9 cellular contexts compared by ENCODE assay signal in genomic region chr7:76582848-76583631, GRCh38. TPM values are rescaled to one million over a fixed set of nuclear protein-coding genes. Genes with fewer than 3 reads are reported as not detected.
DNase-seq lines count a peak whose midpoint lies in the region; ATAC-seq, FAIRE-seq and TF ChIP-seq lines count a peak whose summit lies in the region.
"Not testable (repeated sequence)": the region's sequence is repeated elsewhere in the genome, so short reads cannot be mapped to it uniquely, and the experiment has no call there.
"Had no signal": no experiment of that assay in that cellular context is flagged by ENCODE, and none has a peak within 500 bp of the region (broad histone marks: within the 10 kb centered on the region; RNA-seq: fewer than 3 reads in every experiment).

No MANE protein-coding gene starts in this region.

- 3 to 7% methylated on average over 1 of the region's 2 CpGs for WGBS in pancreas, 2 donors
- WGBS in suprapubic skin, result 17% methylated on average over 2 of the region's 2 CpGs

- not testable (repeated sequence) for H3K36me3 ChIP-seq in MG63, pancreas, suprapubic skin

- H3K4me3 Mint-ChIP-seq in Calu3 (ENCODE audit: low read depth, unreplicated experiment), result peak overlapping the region; percentile 31
- peak overlapping the region; percentile 81 for H3K4me3 Mint-ChIP-seq in activated naive CD4-positive, alpha-beta T cell treated with anti-CD3 and anti-CD28 coated beads, Interleukin-2, amount 50 U/mL, for 24 hours
- not testable (repeated sequence) for H3K4me3 Mint-ChIP-seq in endothelial cell (ENCODE audit: unreplicated experiment)

- ATAC-seq in SK-N-SH treated with all-trans-retinoic acid at 6 μM for 48 hours (peak; percentile 99), pancreas (peak; percentile 97 to 99 (median 98))

- CTCF ChIA-PET in Calu3 (lab: Charles Lee), result not testable (repeated sequence)

- H3K36me3 Mint-ChIP-seq in Calu3 (ENCODE audit: insufficient read depth, unreplicated experiment); activated naive CD4-positive, alpha-beta T cell treated with anti-CD3 and anti-CD28 coated beads, Interleukin-2, amount 50 U/mL, for 24 hours; endothelial cell (ENCODE audit: low read depth, unreplicated experiment): not testable (repeated sequence)

- H3K27ac Mint-ChIP-seq in Calu3 (ENCODE audit: unreplicated experiment), result peak overlapping the region; percentile 54
- H3K27ac Mint-ChIP-seq in activated naive CD4-positive, alpha-beta T cell treated with anti-CD3 and anti-CD28 coated beads, Interleukin-2, amount 50 U/mL, for 24 hours, result peak overlapping the region; percentile 93
- peak overlapping the region; percentile 73 for H3K27ac Mint-ChIP-seq in endothelial cell (ENCODE audit: unreplicated experiment)

- peaks cover 40% of the 10 kb centered on the region for H3K4me1 Mint-ChIP-seq in Calu3 (ENCODE audit: low read depth, unreplicated experiment)
- peaks cover 75% of the 10 kb centered on the region for H3K4me1 Mint-ChIP-seq in activated naive CD4-positive, alpha-beta T cell treated with anti-CD3 and anti-CD28 coated beads, Interleukin-2, amount 50 U/mL, for 24 hours
- peaks cover 37% of the 10 kb centered on the region for H3K4me1 Mint-ChIP-seq in endothelial cell (ENCODE audit: unreplicated experiment)

- not testable (repeated sequence) for BruUV-seq in Calu3 (replicated peaks; lab: Mats Ljungman, UMichigan)

- H3K27me3 Mint-ChIP-seq in Calu3 (ENCODE audit: unreplicated experiment); activated naive CD4-positive, alpha-beta T cell treated with anti-CD3 and anti-CD28 coated beads, Interleukin-2, amount 50 U/mL, for 24 hours; endothelial cell (ENCODE audit: unreplicated experiment): not testable (repeated sequence)

- TF ChIP-seq POLR2A in suprapubic skin (IDR thresholded peaks at IDR 0.05), result not testable (repeated sequence)

- not testable (repeated sequence) for TF ChIP-seq CTCF in Calu3 (IDR thresholded peaks at IDR 0.05; ENCODE audit: unreplicated experiment); endothelial cell (IDR thresholded peaks at IDR 0.05; ENCODE audit: unreplicated experiment); pancreas (IDR thresholded peaks at IDR 0.05); suprapubic skin (IDR thresholded peaks at IDR 0.05)

- not testable (repeated sequence) for H3K9me3 ChIP-seq in MG63, pancreas, suprapubic skin

- H3K27ac ChIP-seq in pancreas (peak overlapping the region in 1 of 4 donors; percentile 44), suprapubic skin (peak overlapping the region; percentile 72)

- not testable (repeated sequence) for H3K27me3 ChIP-seq in MG63, pancreas, suprapubic skin

- DNase-seq in Calu3 (peak; percentile 67), MG63 (peak; percentile 93), islet precursor cell (peak; percentile 65), pancreas (peak in 4 of 6 donors; percentile 71 to 75 (median 72)), suprapubic skin (ENCODE audit: low spot score in 2 of 2) (peak in 1 of 2 donors; percentile 85)
- DNase-seq in endothelial cell (ENCODE audit: low spot score), result not testable (repeated sequence)

- TF ChIP-seq EP300 in suprapubic skin (IDR thresholded peaks at IDR 0.05), result not testable (repeated sequence)

- intact Hi-C loops in Calu3 (cut with micrococcal nuclease; ENCODE audit: unreplicated experiment); pancreas (cut with DNase I): not testable (repeated sequence)

- H3K4me3 ChIP-seq in MG63, pancreas, suprapubic skin: not testable (repeated sequence)

- peaks cover 5 to 24% (median 5%) of the 10 kb centered on the region in 3 donors for H3K4me1 ChIP-seq in pancreas
- peaks cover 24% of the 10 kb centered on the region for H3K4me1 ChIP-seq in suprapubic skin

- not testable (repeated sequence) for H3K9me3 Mint-ChIP-seq in Calu3 (ENCODE audit: low read depth, unreplicated experiment); activated naive CD4-positive, alpha-beta T cell treated with anti-CD3 and anti-CD28 coated beads, Interleukin-2, amount 50 U/mL, for 24 hours; endothelial cell (ENCODE audit: unreplicated experiment)

- FAIRE-seq in pancreas (lab: Jason Lieb, UNC), result peak; percentile 93

RNA-seq across cellular contexts. Expression of gene SPDYE16, which starts 39.9 kb away (rescaled TPM):
- total RNA-seq in Calu3 (2022) (not detected in 2 replicates), endothelial cell (ENCODE audit: unreplicated experiment) (not detected), pancreas (under 1 TPM in 5 of 6 donors, not detected in 1; 0.09 to 0.67 (median 0.37) TPM), suprapubic skin (1 to 10 TPM in 1 of 4 donors, not detected in 3; 3.6 TPM)
- total RNA-seq in MG63 (2014; rRNA removed; shearing (Covaris generic); ENCODE audit: low replicate concordance), result not detected in 2 replicates
- polyA plus RNA-seq in pancreas, result under 1 TPM; 0.19 to 0.61 TPM
- total RNA-seq: glomerular endothelial cell had no signal

RNA-seq across cellular contexts. Expression of gene POMZP3, which starts 44.0 kb away (rescaled TPM):
- total RNA-seq in Calu3 (2022) (9.6 and 11.9 TPM in 2 replicates), endothelial cell (ENCODE audit: unreplicated experiment) (237 TPM), pancreas (10 to 100 TPM in 3 of 6 donors, 1 to 10 TPM in 3; 2.9 to 14.0 (median 8.4) TPM), suprapubic skin (10 to 100 TPM in 1 of 4 donors, 1 to 10 TPM in 3; 3.2 to 10.8 (median 6.5) TPM)
- 0.23 TPM in 1 of 2 replicates, not detected in the other for total RNA-seq in MG63 (2014; rRNA removed; shearing (Covaris generic); ENCODE audit: low replicate concordance)
- polyA plus RNA-seq in pancreas, result 10 to 100 TPM in 1 of 2 donors, 1 to 10 TPM in 1; 7.3 to 12.2 TPM

Comparison
In these comparisons a context has a peak if more than half of its experiments do, and no peak if none do; other contexts are left out.
1. RNA of gene POMZP3, which starts 44.0 kb away (total RNA-seq): 237 TPM in endothelial cell (single experiment); 9.6 to 11.9 TPM in Calu3, 2.9 to 14.0 TPM in pancreas, 3.2 to 10.8 TPM in suprapubic skin and 0.23 TPM in MG63; every median in the first group is over 10 times any median in the second.
2. Peak in every context shown above with its lines, with median percentiles within 50 percentile points of each other: H3K27ac Mint-ChIP-seq.